1 cellular context compared by ENCODE assay signal in genomic region chr9:71909887-71910601, GRCh38.
A peak's percentile ranks its signal among the peaks of the same experiment; 100 is the strongest.
TF ChIP-seq lines count a peak whose summit lies in the region.

No MANE protein-coding gene starts in this region.

TF ChIP-seq in H1, 55 proteins besides CTCF, POLR2A, EP300 and RAD21 (continued from another document):
- TF ChIP-seq YY1 (IDR thresholded peaks at IDR 0.05; ENCODE audit: low read depth, low read length) = peak; percentile 63
- TF ChIP-seq TAF7 (optimal IDR thresholded peaks at IDR 0.05; ENCODE audit: borderline replicate concordance, low read depth, low read length) = peak; percentile 28
- peak; percentile 70; the same call in 1 of the 2 replicates for TF ChIP-seq TAF1 (IDR thresholded peaks at IDR 0.05; ENCODE audit: low read depth, low read length)
- no peak for TF ChIP-seq RXRA (IDR thresholded peaks at IDR 0.05; ENCODE audit: insufficient read depth, low read depth, low read length)
- peak; percentile 15 for TF ChIP-seq KDM4A (IDR thresholded peaks at IDR 0.05; ENCODE audit: low read depth, low read length, severe bottlenecking)
